Comparison of ENCODE assay signal across 1 cellular context in genomic region chr10:100735087-100735344, GRCh38.
TF ChIP-seq lines count a peak whose summit lies in the region.

No MANE protein-coding gene starts in this region.

TF ChIP-seq in H1, 55 proteins besides CTCF, POLR2A, EP300 and RAD21:
- TF ChIP-seq, protein P1, sequence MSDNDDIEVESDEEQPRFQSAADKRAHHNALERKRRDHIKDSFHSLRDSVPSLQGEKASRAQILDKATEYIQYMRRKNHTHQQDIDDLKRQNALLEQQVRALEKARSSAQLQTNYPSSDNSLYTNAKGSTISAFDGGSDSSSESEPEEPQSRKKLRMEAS (IDR thresholded peaks at IDR 0.05): no peak
- TF ChIP-seq EZH2 (IDR thresholded peaks at IDR 0.05; ENCODE audit: low read depth, low read length, severe bottlenecking) (no peak), SIRT6 (IDR thresholded peaks at IDR 0.05; ENCODE audit: low read length) (no peak), RNF2 (IDR thresholded peaks at IDR 0.05; ENCODE audit: borderline replicate concordance, low read depth, low read length, missing control alignments, poor library complexity, severe bottlenecking) (peak; percentile 77), BACH1 (IDR thresholded peaks at IDR 0.05; ENCODE audit: low read length) (no peak)
